Comparison of ENCODE assay signal across 1 cellular context in the genomic region with DNA sequence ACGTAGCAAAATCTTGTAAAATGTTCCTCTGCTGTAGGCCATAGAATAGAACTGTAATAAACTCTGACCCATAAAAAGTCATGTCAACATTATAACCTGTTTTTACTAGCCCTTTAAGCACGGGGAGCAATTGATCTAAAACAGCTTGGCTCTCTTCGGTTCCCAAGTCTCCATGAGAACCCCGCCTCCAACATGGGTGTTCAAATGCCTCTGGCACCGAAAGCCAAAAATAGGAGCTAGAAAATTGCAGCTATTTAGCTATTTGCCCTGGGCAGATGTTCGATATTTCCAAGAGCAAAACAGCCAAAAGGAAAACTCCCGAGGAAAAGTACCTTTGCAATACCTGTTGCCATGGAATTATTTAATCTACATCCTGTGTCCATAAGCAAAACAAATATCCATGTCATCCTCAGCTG.
A peak's percentile ranks its signal among the peaks of the same experiment; 100 is the strongest.
TF ChIP-seq lines count a peak whose summit lies in the region.

No MANE protein-coding gene starts in this region.

TF ChIP-seq in HEK293, 187 proteins besides CTCF, POLR2A, EP300 and RAD21 (continued from another document):
- TF ChIP-seq, protein P1, sequence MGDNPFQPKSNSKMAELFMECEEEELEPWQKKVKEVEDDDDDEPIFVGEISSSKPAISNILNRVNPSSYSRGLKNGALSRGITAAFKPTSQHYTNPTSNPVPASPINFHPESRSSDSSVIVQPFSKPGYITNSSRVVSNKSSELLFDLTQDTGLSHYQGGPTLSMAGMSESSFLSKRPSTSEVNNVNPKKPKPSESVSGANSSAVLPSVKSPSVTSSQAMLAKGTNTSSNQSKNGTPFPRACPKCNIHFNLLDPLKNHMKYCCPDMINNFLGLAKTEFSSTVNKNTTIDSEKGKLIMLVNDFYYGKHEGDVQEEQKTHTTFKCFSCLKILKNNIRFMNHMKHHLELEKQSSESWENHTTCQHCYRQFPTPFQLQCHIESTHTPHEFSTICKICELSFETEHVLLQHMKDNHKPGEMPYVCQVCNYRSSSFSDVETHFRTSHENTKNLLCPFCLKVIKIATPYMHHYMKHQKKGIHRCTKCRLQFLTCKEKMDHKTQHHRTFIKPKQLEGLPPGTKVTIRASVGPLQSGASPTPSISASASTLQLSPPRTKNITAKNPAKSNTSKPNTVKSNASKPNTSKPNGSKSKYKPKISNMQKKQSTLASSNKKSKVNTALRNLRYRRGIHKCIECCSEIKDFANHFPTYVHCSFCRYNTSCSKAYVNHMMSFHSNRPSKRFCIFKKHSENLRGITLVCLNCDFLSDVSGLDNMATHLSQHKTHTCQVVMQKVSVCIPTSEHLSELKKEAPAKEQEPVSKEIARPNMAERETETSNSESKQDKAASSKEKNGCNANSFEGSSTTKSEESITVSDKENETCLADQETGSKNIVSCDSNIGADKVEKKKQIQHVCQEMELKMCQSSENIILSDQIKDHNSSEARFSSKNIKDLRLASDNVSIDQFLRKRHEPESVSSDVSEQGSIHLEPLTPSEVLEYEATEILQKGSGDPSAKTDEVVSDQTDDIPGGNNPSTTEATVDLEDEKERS (tag by site-specific recombination; IDR thresholded peaks at IDR 0.05) = no peak
- TF ChIP-seq GLIS2 (tag by site-specific recombination; IDR thresholded peaks at IDR 0.05) (no peak), ZNF792 (tag by site-specific recombination; IDR thresholded peaks at IDR 0.05) (no peak), ZBTB21 (tag by site-specific recombination; IDR thresholded peaks at IDR 0.05) (no peak), ZNF521 (tag by site-specific recombination; IDR thresholded peaks at IDR 0.05) (no peak), ZNF341 (tag by site-specific recombination; IDR thresholded peaks at IDR 0.05; ENCODE audit: low read depth) (no peak), IKZF3 (tag by site-specific recombination; IDR thresholded peaks at IDR 0.05) (peak; percentile 49; the same call in 1 of the 2 replicates), HOXD13 (CRISPR knock-in tag; IDR thresholded peaks at IDR 0.05; ENCODE audit: borderline replicate concordance) (0 out of 2 replicates have a peak, but pooled peaks have one; percentile 78), SP7 (tag by site-specific recombination; IDR thresholded peaks at IDR 0.05) (no peak), ZNF324 (tag by site-specific recombination; IDR thresholded peaks at IDR 0.05) (no peak), KLF10 (tag by site-specific recombination; IDR thresholded peaks at IDR 0.05) (no peak), ZBTB48 (tag by site-specific recombination; IDR thresholded peaks at IDR 0.05) (no peak), ZNF837 (tag by site-specific recombination; IDR thresholded peaks at IDR 0.05) (no peak), REPIN1 (tag by site-specific recombination; IDR thresholded peaks at IDR 0.05; ENCODE audit: low read depth) (no peak), ZNF416 (tag by site-specific recombination; IDR thresholded peaks at IDR 0.05) (no peak)
- TF ChIP-seq, protein P2, sequence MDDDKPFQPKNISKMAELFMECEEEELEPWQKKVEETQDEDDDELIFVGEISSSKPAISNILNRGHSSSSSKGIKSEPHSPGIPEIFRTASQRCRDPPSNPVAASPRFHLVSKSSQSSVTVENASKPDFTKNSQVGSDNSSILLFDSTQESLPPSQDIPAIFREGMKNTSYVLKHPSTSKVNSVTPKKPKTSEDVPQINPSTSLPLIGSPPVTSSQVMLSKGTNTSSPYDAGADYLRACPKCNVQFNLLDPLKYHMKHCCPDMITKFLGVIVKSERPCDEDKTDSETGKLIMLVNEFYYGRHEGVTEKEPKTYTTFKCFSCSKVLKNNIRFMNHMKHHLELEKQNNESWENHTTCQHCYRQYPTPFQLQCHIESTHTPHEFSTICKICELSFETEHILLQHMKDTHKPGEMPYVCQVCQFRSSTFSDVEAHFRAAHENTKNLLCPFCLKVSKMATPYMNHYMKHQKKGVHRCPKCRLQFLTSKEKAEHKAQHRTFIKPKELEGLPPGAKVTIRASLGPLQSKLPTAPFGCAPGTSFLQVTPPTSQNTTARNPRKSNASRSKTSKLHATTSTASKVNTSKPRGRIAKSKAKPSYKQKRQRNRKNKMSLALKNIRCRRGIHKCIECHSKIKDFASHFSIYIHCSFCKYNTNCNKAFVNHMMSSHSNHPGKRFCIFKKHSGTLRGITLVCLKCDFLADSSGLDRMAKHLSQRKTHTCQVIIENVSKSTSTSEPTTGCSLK (tag by site-specific recombination; IDR thresholded peaks at IDR 0.05) = no peak
- TF ChIP-seq, protein P3, sequence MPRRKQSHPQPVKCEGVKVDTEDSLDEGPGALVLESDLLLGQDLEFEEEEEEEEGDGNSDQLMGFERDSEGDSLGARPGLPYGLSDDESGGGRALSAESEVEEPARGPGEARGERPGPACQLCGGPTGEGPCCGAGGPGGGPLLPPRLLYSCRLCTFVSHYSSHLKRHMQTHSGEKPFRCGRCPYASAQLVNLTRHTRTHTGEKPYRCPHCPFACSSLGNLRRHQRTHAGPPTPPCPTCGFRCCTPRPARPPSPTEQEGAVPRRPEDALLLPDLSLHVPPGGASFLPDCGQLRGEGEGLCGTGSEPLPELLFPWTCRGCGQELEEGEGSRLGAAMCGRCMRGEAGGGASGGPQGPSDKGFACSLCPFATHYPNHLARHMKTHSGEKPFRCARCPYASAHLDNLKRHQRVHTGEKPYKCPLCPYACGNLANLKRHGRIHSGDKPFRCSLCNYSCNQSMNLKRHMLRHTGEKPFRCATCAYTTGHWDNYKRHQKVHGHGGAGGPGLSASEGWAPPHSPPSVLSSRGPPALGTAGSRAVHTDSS (tag by site-specific recombination; IDR thresholded peaks at IDR 0.05) = no peak
- TF ChIP-seq, protein P4, sequence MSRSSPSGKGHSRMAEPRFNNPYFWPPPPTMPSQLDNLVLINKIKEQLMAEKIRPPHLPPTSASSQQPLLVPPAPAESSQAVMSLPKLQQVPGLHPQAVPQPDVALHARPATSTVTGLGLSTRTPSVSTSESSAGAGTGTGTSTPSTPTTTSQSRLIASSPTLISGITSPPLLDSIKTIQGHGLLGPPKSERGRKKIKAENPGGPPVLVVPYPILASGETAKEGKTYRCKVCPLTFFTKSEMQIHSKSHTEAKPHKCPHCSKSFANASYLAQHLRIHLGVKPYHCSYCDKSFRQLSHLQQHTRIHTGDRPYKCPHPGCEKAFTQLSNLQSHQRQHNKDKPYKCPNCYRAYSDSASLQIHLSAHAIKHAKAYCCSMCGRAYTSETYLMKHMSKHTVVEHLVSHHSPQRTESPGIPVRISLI (tag by site-specific recombination; IDR thresholded peaks at IDR 0.05) = no peak
- TF ChIP-seq, protein P5, sequence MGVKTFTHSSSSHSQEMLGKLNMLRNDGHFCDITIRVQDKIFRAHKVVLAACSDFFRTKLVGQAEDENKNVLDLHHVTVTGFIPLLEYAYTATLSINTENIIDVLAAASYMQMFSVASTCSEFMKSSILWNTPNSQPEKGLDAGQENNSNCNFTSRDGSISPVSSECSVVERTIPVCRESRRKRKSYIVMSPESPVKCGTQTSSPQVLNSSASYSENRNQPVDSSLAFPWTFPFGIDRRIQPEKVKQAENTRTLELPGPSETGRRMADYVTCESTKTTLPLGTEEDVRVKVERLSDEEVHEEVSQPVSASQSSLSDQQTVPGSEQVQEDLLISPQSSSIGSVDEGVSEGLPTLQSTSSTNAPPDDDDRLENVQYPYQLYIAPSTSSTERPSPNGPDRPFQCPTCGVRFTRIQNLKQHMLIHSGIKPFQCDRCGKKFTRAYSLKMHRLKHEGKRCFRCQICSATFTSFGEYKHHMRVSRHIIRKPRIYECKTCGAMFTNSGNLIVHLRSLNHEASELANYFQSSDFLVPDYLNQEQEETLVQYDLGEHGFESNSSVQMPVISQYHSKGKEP (tag by site-specific recombination; IDR thresholded peaks at IDR 0.05) = no peak
- TF ChIP-seq, protein P6, sequence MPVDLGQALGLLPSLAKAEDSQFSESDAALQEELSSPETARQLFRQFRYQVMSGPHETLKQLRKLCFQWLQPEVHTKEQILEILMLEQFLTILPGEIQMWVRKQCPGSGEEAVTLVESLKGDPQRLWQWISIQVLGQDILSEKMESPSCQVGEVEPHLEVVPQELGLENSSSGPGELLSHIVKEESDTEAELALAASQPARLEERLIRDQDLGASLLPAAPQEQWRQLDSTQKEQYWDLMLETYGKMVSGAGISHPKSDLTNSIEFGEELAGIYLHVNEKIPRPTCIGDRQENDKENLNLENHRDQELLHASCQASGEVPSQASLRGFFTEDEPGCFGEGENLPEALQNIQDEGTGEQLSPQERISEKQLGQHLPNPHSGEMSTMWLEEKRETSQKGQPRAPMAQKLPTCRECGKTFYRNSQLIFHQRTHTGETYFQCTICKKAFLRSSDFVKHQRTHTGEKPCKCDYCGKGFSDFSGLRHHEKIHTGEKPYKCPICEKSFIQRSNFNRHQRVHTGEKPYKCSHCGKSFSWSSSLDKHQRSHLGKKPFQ (tag by site-specific recombination; IDR thresholded peaks at IDR 0.05) = peak; percentile 45; the same call in 1 of the 2 replicates
- TF ChIP-seq, protein P7, sequence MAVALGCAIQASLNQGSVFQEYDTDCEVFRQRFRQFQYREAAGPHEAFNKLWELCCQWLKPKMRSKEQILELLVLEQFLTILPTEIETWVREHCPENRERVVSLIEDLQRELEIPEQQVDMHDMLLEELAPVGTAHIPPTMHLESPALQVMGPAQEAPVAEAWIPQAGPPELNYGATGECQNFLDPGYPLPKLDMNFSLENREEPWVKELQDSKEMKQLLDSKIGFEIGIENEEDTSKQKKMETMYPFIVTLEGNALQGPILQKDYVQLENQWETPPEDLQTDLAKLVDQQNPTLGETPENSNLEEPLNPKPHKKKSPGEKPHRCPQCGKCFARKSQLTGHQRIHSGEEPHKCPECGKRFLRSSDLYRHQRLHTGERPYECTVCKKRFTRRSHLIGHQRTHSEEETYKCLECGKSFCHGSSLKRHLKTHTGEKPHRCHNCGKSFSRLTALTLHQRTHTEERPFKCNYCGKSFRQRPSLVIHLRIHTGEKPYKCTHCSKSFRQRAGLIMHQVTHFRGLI (tag by site-specific recombination; IDR thresholded peaks at IDR 0.05) = no peak
TF ChIP-seq in HEK293: peak in this region for 11.
